In genomic region chrX:128759745-128760144, GRCh38 we compare ENCODE assay signal across 1 cellular context.
TF ChIP-seq lines count a peak whose summit lies in the region.

No MANE protein-coding gene starts in this region.

TF ChIP-seq in HepG2, 621 proteins besides CTCF, POLR2A, EP300 and RAD21 (continued from another document and continues in another):
- TF ChIP-seq AHDC1 (CRISPR knock-in tag; IDR thresholded peaks at IDR 0.05; ENCODE audit: borderline replicate concordance) (peak; percentile 68), ZFP36 (IDR thresholded peaks at IDR 0.05; ENCODE audit: borderline replicate concordance, low read depth, low read length, partially characterized antibody) (no peak), ZSCAN30 (CRISPR knock-in tag; IDR thresholded peaks at IDR 0.05) (no peak), ZNF180 (CRISPR knock-in tag; IDR thresholded peaks at IDR 0.05; ENCODE audit: borderline replicate concordance, low read depth) (no peak), ZNF44 (CRISPR knock-in tag; IDR thresholded peaks at IDR 0.05) (no peak), ZNF414 (CRISPR knock-in tag; IDR thresholded peaks at IDR 0.05) (no peak), ZNF766 (CRISPR knock-in tag; IDR thresholded peaks at IDR 0.05; ENCODE audit: borderline replicate concordance) (no peak), TCF7 (IDR thresholded peaks at IDR 0.05; ENCODE audit: low read depth) (peak; percentile 80), KDM1A (CRISPR knock-in tag; IDR thresholded peaks at IDR 0.05) (no peak), PBX2 (CRISPR knock-in tag; IDR thresholded peaks at IDR 0.05) (peak; percentile 77), STAG1 (CRISPR knock-in tag; IDR thresholded peaks at IDR 0.05) (no peak), KDM5A (IDR thresholded peaks at IDR 0.05; ENCODE audit: borderline replicate concordance, low read length) (no peak), ZBTB43 (CRISPR knock-in tag; conservative IDR thresholded peaks at IDR 0.05) (no peak), ZFP36L2 (CRISPR knock-in tag; IDR thresholded peaks at IDR 0.05) (no peak), DZIP1 (CRISPR knock-in tag; IDR thresholded peaks at IDR 0.05) (no peak), HDAC1 (CRISPR knock-in tag; IDR thresholded peaks at IDR 0.05) (peak; percentile 45; the same call in 1 of the 2 replicates), MTA3 (CRISPR knock-in tag; IDR thresholded peaks at IDR 0.05) (no peak), ASH2L (IDR thresholded peaks at IDR 0.05; ENCODE audit: insufficient read length, low read depth, low read length) (no peak), PAXIP1 (CRISPR knock-in tag; conservative IDR thresholded peaks at IDR 0.05) (peak; percentile 63), ZNF713 (CRISPR knock-in tag; IDR thresholded peaks at IDR 0.05) (no peak), STAT5B (CRISPR knock-in tag; IDR thresholded peaks at IDR 0.05) (no peak), ZNF609 (CRISPR knock-in tag; IDR thresholded peaks at IDR 0.05; ENCODE audit: borderline replicate concordance) (peak; percentile 75), FLYWCH1 (CRISPR knock-in tag; IDR thresholded peaks at IDR 0.05) (no peak), SAP130 (CRISPR knock-in tag; IDR thresholded peaks at IDR 0.05; ENCODE audit: low read depth) (peak; percentile 41; the same call in 1 of the 2 replicates), ZNF160 (CRISPR knock-in tag; IDR thresholded peaks at IDR 0.05) (no peak), MTF1 (CRISPR knock-in tag; IDR thresholded peaks at IDR 0.05) (no peak), PRPF4 (IDR thresholded peaks at IDR 0.05; ENCODE audit: low read depth, low read length, poor library complexity, severe bottlenecking) (no peak), SALL1 (CRISPR knock-in tag; IDR thresholded peaks at IDR 0.05) (peak; percentile 85; the same call in 1 of the 2 replicates), GABPA (IDR thresholded peaks at IDR 0.05; ENCODE audit: low read depth, low read length) (no peak), GABPA (CRISPR knock-in tag; IDR thresholded peaks at IDR 0.05; ENCODE audit: low read depth) (no peak), ELF1 (CRISPR knock-in tag; IDR thresholded peaks at IDR 0.05) (no peak), ZNF12 (CRISPR knock-in tag; IDR thresholded peaks at IDR 0.05) (peak; percentile 65), ZIK1 (CRISPR knock-in tag; IDR thresholded peaks at IDR 0.05; ENCODE audit: borderline replicate concordance, low read depth) (no peak), ZBTB8A (CRISPR knock-in tag; IDR thresholded peaks at IDR 0.05; ENCODE audit: borderline replicate concordance, low read depth) (no peak), ZBTB39 (CRISPR knock-in tag; IDR thresholded peaks at IDR 0.05) (no peak), SRY (CRISPR knock-in tag; IDR thresholded peaks at IDR 0.05) (no peak), ZNF547 (CRISPR knock-in tag; IDR thresholded peaks at IDR 0.05) (no peak), SUZ12 (IDR thresholded peaks at IDR 0.05; ENCODE audit: low read depth, low read length) (no peak), ATF1 (CRISPR knock-in tag; IDR thresholded peaks at IDR 0.05) (no peak), HNRNPUL1 (IDR thresholded peaks at IDR 0.05; ENCODE audit: low read depth, low read length) (no peak), SIN3A (IDR thresholded peaks at IDR 0.05; ENCODE audit: borderline replicate concordance, low read depth, low read length) (no peak), SOX6 (IDR thresholded peaks at IDR 0.05) (no peak), SOX6 (CRISPR knock-in tag; IDR thresholded peaks at IDR 0.05) (peak; percentile 48)
